In the genomic region with DNA sequence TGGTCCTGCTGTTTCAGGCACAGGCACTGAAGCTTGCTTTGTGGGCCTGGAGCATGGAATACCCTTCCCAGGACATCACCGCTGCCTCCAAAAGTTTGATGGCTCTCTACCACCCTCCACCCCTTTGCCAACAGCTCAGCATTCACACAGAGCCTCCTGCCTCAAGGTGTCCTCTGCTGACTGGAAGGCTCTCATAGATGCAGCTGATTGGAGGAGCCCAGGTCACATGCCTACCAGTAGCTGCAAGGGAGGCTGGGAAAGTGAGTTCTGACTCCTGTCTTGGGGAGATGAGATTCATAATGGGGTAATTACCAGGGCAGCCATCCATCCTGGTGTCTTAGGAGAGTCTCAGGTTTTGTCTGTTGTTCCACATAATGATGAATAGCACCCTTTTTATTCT, we compare ENCODE assay signal across 25 cellular contexts.
DNase-seq lines count a peak whose midpoint lies in the region; ATAC-seq and TF ChIP-seq lines count a peak whose summit lies in the region.
"Had no signal": no experiment of that assay in that cellular context is flagged by ENCODE, and none has a peak within 500 bp of the region (broad histone marks: within the 10 kb centered on the region; RNA-seq: fewer than 3 reads in every experiment).

No MANE protein-coding gene starts in this region.

- H3F3A ChIP-seq in GM23338 (replicated peaks; ENCODE audit: low read depth): no peaks in the 10 kb centered on the region

- H3K79me2 ChIP-seq in GM23338 (replicated peaks; ENCODE audit: insufficient read depth): no peaks in the 10 kb centered on the region

- ATAC-seq in GM23338 (peak; percentile 43; the same call in 2 of the 3 replicates), GM19455 (IDR thresholded peaks at IDR 0.05; ENCODE audit: unreplicated experiment) (no peak)
- ATAC-seq: activated naive CD8-positive, alpha-beta T cell treated with anti-CD3 and anti-CD28 coated beads, Interleukin-2, amount 50 U/mL, for 24 hours; left ventricle myocardium superior; natural killer cell treated with Interleukin-12 subunit alpha and Interleukin-12 subunit beta and Interleukin-15 and Interleukin-18, amount 100 ng/mL, for 72 hours; stimulated activated memory B cell treated with anti-CD40 and anti-IgM and Interleukin-4, amounts not matched to agents 10 μg/mL and 1 μg/mL and 100 μg/mL, for 72 hours had no signal

- H3K36me3 ChIP-seq in GM23338 (ENCODE audit: insufficient read depth): no peaks in the 10 kb centered on the region
- H3K36me3 ChIP-seq: ovary, spleen had no signal

- H3K4me2 ChIP-seq in GM23338: no peak overlapping the region

- no peak for TF ChIP-seq CTCF in GM23338 (conservative IDR thresholded peaks at IDR 0.05; ENCODE audit: low read depth in 2 of 2)

- no peaks in the 10 kb centered on the region for H3K27me3 ChIP-seq in GM23338 (ENCODE audit: insufficient read depth)
- H3K27me3 ChIP-seq: ovary, testis had no signal

- H3K9me3 Mint-ChIP-seq in GM23338: peaks cover 15% of the 10 kb centered on the region; the same call in 2 of the 3 replicates
- H3K9me3 Mint-ChIP-seq: activated naive CD8-positive, alpha-beta T cell treated with anti-CD3 and anti-CD28 coated beads, Interleukin-2, amount 50 U/mL, for 24 hours; natural killer cell treated with Interleukin-12 subunit alpha and Interleukin-12 subunit beta and Interleukin-15 and Interleukin-18, amount 100 ng/mL, for 72 hours; T-helper 2 cell treated with Interferon-gamma antibody and Interleukin-4, amounts not matched to agents 5 μg/mL and 100 μg/mL, for 36 hours had no signal

- in situ Hi-C loops in SK-MEL-5 (cut with HindIII; ENCODE audit: low pct_unique_long_range_greater_than_20kb, low sequenced_read_pairs): no loop called here

- peak; percentile 17 for DNase-seq in GM23338 (ENCODE audit: low spot score)
- peak; percentile 41 for DNase-seq in HT-29 (ENCODE audit: low spot score)
- DNase-seq in SK-MEL-5 (ENCODE audit: low read depth, low spot score): peak; percentile 17
- DNase-seq in islet precursor cell: peak; percentile 29
- no peak for DNase-seq in NCI-H69 (lab: John Stamatoyannopoulos, UW)
- DNase-seq in cerebellum (ENCODE audit: low spot score): no peak
- DNase-seq: activated CD4-positive, alpha-beta T cell treated with anti-CD3 and anti-CD28 coated beads, Interleukin-2, amount 50 U/mL, for 1 hour; activated gamma-delta T cell; activated naive CD8-positive, alpha-beta T cell treated with anti-CD3 and anti-CD28 coated beads, Interleukin-2, amount 50 U/mL, for 24 hours; effector CD4-positive, alpha-beta T cell; foreskin fibroblast; KBM-7; left ventricle myocardium superior; NCI-H146; NCI-H526 treated with DMSO at 0.1 percent for 48 hours; ovary; retina; spleen; stimulated activated CD4-positive, alpha-beta T cell treated with anti-CD3 and anti-CD28 coated beads, Interleukin-2, amount 100 ng/mL, for 48 hours; testis had no signal

- no peak overlapping the region for H3K4me3 Mint-ChIP-seq in GM23338
- H3K4me3 Mint-ChIP-seq: activated naive CD8-positive, alpha-beta T cell treated with anti-CD3 and anti-CD28 coated beads, Interleukin-2, amount 50 U/mL, for 24 hours; natural killer cell treated with Interleukin-12 subunit alpha and Interleukin-12 subunit beta and Interleukin-15 and Interleukin-18, amount 100 ng/mL, for 72 hours; stimulated activated memory B cell treated with anti-CD40 and anti-IgM and Interleukin-4, amounts not matched to agents 10 μg/mL and 1 μg/mL and 100 μg/mL, for 72 hours; T-helper 2 cell treated with Interferon-gamma antibody and Interleukin-4, amounts not matched to agents 5 μg/mL and 100 μg/mL, for 36 hours had no signal

- no peaks in the 10 kb centered on the region for H3K4me1 Mint-ChIP-seq in GM23338
- H3K4me1 Mint-ChIP-seq: activated naive CD8-positive, alpha-beta T cell treated with anti-CD3 and anti-CD28 coated beads, Interleukin-2, amount 50 U/mL, for 24 hours; stimulated activated memory B cell treated with anti-CD40 and anti-IgM and Interleukin-4, amounts not matched to agents 10 μg/mL and 1 μg/mL and 100 μg/mL, for 72 hours had no signal

- H3K4me3 ChIP-seq in GM23338: no peak overlapping the region
- H3K4me3 ChIP-seq: ovary, spleen, testis had no signal

- no peaks in the 10 kb centered on the region for H3K4me1 ChIP-seq in GM23338 (ENCODE audit: insufficient read depth)
- H3K4me1 ChIP-seq: spleen, testis had no signal

- H4K20me1 ChIP-seq in GM23338 (replicated peaks; ENCODE audit: insufficient read depth): no peaks in the 10 kb centered on the region

- H3K9me2 ChIP-seq in GM23338 (ENCODE audit: insufficient read depth): peaks cover 7% of the 10 kb centered on the region; the same call in 1 of the 2 replicates

- H3K27ac ChIP-seq in GM23338 (ENCODE audit: low read depth): no peak overlapping the region
- H3K27ac ChIP-seq: ovary, spleen, testis, VCaP had no signal

- H2AFZ ChIP-seq in GM23338: peak overlapping the region; percentile 56; the same call in 1 of the 2 replicates

- H3K36me3 Mint-ChIP-seq in GM23338 (ENCODE audit: low read depth): peaks cover 2% of the 10 kb centered on the region; the same call in 2 of the 3 replicates
- H3K36me3 Mint-ChIP-seq: natural killer cell treated with Interleukin-12 subunit alpha and Interleukin-12 subunit beta and Interleukin-15 and Interleukin-18, amount 100 ng/mL, for 72 hours; stimulated activated memory B cell treated with anti-CD40 and anti-IgM and Interleukin-4, amounts not matched to agents 10 μg/mL and 1 μg/mL and 100 μg/mL, for 72 hours had no signal

- H3K27ac Mint-ChIP-seq in GM23338: no peak overlapping the region
- H3K27ac Mint-ChIP-seq: activated naive CD8-positive, alpha-beta T cell treated with anti-CD3 and anti-CD28 coated beads, Interleukin-2, amount 50 U/mL, for 24 hours; natural killer cell treated with Interleukin-12 subunit alpha and Interleukin-12 subunit beta and Interleukin-15 and Interleukin-18, amount 100 ng/mL, for 72 hours; stimulated activated memory B cell treated with anti-CD40 and anti-IgM and Interleukin-4, amounts not matched to agents 10 μg/mL and 1 μg/mL and 100 μg/mL, for 72 hours; T-helper 2 cell treated with Interferon-gamma antibody and Interleukin-4, amounts not matched to agents 5 μg/mL and 100 μg/mL, for 36 hours had no signal

- H3K27me3 Mint-ChIP-seq in GM23338 (ENCODE audit: insufficient read depth, low read depth, poor library complexity): peaks cover 4% of the 10 kb centered on the region

TF ChIP-seq in GM23338, 12 proteins besides CTCF, POLR2A, EP300 and RAD21 (continues in another document):
- TF ChIP-seq, protein P1, sequence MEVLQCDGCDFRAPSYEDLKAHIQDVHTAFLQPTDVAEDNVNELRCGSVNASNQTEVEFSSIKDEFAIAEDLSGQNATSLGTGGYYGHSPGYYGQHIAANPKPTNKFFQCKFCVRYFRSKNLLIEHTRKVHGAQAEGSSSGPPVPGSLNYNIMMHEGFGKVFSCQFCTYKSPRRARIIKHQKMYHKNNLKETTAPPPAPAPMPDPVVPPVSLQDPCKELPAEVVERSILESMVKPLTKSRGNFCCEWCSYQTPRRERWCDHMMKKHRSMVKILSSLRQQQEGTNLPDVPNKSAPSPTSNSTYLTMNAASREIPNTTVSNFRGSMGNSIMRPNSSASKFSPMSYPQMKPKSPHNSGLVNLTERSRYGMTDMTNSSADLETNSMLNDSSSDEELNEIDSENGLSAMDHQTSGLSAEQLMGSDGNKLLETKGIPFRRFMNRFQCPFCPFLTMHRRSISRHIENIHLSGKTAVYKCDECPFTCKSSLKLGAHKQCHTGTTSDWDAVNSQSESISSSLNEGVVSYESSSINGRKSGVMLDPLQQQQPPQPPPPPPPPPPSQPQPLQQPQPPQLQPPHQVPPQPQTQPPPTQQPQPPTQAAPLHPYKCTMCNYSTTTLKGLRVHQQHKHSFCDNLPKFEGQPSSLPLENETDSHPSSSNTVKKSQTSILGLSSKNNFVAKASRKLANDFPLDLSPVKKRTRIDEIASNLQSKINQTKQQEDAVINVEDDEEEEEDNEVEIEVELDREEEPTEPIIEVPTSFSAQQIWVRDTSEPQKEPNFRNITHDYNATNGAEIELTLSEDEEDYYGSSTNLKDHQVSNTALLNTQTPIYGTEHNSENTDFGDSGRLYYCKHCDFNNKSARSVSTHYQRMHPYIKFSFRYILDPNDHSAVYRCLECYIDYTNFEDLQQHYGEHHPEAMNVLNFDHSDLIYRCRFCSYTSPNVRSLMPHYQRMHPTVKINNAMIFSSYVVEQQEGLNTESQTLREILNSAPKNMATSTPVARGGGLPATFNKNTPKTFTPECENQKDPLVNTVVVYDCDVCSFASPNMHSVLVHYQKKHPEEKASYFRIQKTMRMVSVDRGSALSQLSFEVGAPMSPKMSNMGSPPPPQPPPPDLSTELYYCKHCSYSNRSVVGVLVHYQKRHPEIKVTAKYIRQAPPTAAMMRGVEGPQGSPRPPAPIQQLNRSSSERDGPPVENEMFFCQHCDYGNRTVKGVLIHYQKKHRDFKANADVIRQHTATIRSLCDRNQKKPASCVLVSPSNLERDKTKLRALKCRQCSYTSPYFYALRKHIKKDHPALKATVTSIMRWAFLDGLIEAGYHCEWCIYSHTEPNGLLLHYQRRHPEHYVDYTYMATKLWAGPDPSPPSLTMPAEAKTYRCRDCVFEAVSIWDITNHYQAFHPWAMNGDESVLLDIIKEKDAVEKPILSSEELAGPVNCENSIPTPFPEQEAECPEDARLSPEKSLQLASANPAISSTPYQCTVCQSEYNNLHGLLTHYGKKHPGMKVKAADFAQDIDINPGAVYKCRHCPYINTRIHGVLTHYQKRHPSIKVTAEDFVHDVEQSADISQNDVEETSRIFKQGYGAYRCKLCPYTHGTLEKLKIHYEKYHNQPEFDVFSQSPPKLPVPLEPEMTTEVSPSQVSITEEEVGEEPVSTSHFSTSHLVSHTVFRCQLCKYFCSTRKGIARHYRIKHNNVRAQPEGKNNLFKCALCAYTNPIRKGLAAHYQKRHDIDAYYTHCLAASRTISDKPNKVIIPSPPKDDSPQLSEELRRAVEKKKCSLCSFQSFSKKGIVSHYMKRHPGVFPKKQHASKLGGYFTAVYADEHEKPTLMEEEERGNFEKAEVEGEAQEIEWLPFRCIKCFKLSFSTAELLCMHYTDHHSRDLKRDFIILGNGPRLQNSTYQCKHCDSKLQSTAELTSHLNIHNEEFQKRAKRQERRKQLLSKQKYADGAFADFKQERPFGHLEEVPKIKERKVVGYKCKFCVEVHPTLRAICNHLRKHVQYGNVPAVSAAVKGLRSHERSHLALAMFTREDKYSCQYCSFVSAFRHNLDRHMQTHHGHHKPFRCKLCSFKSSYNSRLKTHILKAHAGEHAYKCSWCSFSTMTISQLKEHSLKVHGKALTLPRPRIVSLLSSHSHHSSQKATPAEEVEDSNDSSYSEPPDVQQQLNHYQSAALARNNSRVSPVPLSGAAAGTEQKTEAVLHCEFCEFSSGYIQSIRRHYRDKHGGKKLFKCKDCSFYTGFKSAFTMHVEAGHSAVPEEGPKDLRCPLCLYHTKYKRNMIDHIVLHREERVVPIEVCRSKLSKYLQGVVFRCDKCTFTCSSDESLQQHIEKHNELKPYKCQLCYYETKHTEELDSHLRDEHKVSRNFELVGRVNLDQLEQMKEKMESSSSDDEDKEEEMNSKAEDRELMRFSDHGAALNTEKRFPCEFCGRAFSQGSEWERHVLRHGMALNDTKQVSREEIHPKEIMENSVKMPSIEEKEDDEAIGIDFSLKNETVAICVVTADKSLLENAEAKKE (CRISPR knock-in tag; IDR thresholded peaks at IDR 0.05): peak; percentile 9; the same call in 1 of the 2 replicates
- no peak for TF ChIP-seq ZNF114 (CRISPR knock-in tag; IDR thresholded peaks at IDR 0.05)

Comparison
In these comparisons a context has a peak if more than half of its experiments do, and no peak if none do; other contexts are left out.
1. DNase-seq: peak in GM23338 (single experiment), HT-29 (single experiment), SK-MEL-5 (single experiment) and islet precursor cell (single experiment); none in NCI-H69 (single experiment) and cerebellum (single experiment).